Comparison of ENCODE assay signal across 7 cellular contexts in the genomic region with DNA sequence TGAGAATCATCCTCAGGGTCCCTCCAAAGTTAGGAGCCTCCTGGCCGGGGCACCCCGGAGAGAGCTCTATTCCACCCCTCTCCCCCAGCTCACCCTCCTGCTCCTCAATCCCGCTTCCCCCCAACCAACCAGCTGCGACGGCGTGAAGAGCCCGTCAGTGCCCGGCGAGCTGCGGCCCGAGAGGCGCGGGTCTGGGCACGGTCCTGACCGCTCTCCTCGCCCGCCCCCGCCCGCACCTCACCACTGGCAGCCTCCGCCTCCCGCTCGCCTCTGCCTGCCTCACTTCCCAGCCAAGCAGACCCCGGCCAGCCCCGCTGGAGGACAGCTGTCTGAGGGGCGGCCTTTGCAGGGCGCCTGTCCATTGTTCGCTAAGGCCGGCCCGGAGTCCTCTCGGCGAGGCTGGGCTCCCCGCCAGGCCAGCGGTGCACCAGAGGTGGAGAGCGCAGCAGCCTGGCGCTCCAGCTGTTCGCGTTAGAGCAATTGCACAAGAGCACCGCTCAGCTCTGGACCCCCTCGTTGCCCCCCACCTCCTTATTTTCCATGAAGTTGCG. TPM values are rescaled to one million over a fixed set of nuclear protein-coding genes. Genes with fewer than 3 reads are reported as not detected.
A peak's percentile ranks its signal among the peaks of the same experiment; 100 is the strongest.
DNase-seq lines count a peak whose midpoint lies in the region; ATAC-seq and TF ChIP-seq lines count a peak whose summit lies in the region.

No MANE protein-coding gene starts in this region.

- intact Hi-C loops in mammary epithelial cell (cut with micrococcal nuclease): no loop called here
- intact Hi-C loops in spleen (cut with DNase I; ENCODE audit: low total_unique reads): no loop called here

- CTCF ChIA-PET in mammary epithelial cell (lab: Charles Lee; ENCODE audit: low non-redundant PET): no interaction called here

- in situ Hi-C loops in mammary epithelial cell (cut with MboI; ENCODE audit: low sequenced_read_pairs in 2 of 2): no loop called here

- DNase-seq in GM12864 (ENCODE audit: low read depth) (no peak), NT2/D1 (ENCODE audit: low read depth, low spot score) (no peak), mammary epithelial cell (peak; percentile 9), islet precursor cell (peak; percentile 85), spleen (peak; percentile 80)

- H3K36me3 ChIP-seq in NT2/D1 (ENCODE audit: insufficient read depth, insufficient read length, low read length) (no peaks in the 10 kb centered on the region), mammary epithelial cell (ENCODE audit: insufficient read depth, low read length) (no peaks in the 10 kb centered on the region), spleen (no peaks in the 10 kb centered on the region)

- no peak for TF ChIP-seq POLR2A in spleen (IDR thresholded peaks at IDR 0.05)

- no peak overlapping the region for H3K27ac ChIP-seq in mammary epithelial cell (ENCODE audit: insufficient read depth, low read depth, low read length)
- peak overlapping the region in 5 of 8 donors; percentile 12 to 75 (median 64) for H3K27ac ChIP-seq in spleen

- peaks cover 49% of the 10 kb centered on the region for H3K27me3 ChIP-seq in NT2/D1 (ENCODE audit: insufficient read depth, insufficient read length)
- H3K27me3 ChIP-seq in mammary epithelial cell (ENCODE audit: insufficient read depth, low read length): peaks cover 47% of the 10 kb centered on the region
- peaks cover 0 to 76% (median 41%) of the 10 kb centered on the region in 7 donors for H3K27me3 ChIP-seq in spleen (replicated peaks in 1 of 7)

- BruUV-seq in mammary epithelial cell (replicated peaks; lab: Mats Ljungman, UMichigan): no TSS peak

- TF ChIP-seq CTCF in GM12864 (IDR thresholded peaks at IDR 0.05; ENCODE audit: low read depth, low read length, missing control alignments) (no peak), mammary epithelial cell (conservative IDR thresholded peaks at IDR 0.05 in 1 of 2, IDR thresholded peaks at IDR 0.05 in 1 of 2; ENCODE audit: extremely low read depth in 1 of 2, insufficient read depth in 1 of 2, low read depth in 1 of 2, low read length in 2 of 2) (no peak), spleen (IDR thresholded peaks at IDR 0.05 in 8 of 11, conservative IDR thresholded peaks at IDR 0.05 in 3 of 11) (no peak)

- H3K4me3 ChIP-seq in GM12864 (ENCODE audit: low read depth, low read length) (peak overlapping the region; percentile 48), NT2/D1 (ENCODE audit: insufficient read length, low read depth) (peak overlapping the region; percentile 72), mammary epithelial cell (replicated peaks in 1 of 3; ENCODE audit: insufficient read depth in 1 of 3, low read depth in 2 of 3, low read length in 3 of 3) (peak overlapping the region; percentile 52 to 57 (median 57)), spleen (peak overlapping the region; percentile 61 to 87 (median 72))

- H3K4me2 ChIP-seq in mammary epithelial cell (ENCODE audit: insufficient read depth, low read depth, low read length): peak overlapping the region; percentile 97

- H3K4me1 ChIP-seq in NT2/D1 (ENCODE audit: insufficient read depth, insufficient read length): no peaks in the 10 kb centered on the region
- H3K4me1 ChIP-seq in mammary epithelial cell (ENCODE audit: insufficient read depth, low read length): peaks cover 32% of the 10 kb centered on the region
- H3K4me1 ChIP-seq in spleen: peaks cover 11 to 72% (median 43%) of the 10 kb centered on the region in 6 donors

- ATAC-seq in HG03108 (IDR thresholded peaks at IDR 0.05; ENCODE audit: unreplicated experiment) (no peak), HG03571 (IDR thresholded peaks at IDR 0.05; ENCODE audit: unreplicated experiment) (no peak)

- H4K20me1 ChIP-seq in mammary epithelial cell (ENCODE audit: insufficient read depth, low read length): no peaks in the 10 kb centered on the region

- H3K9me3 ChIP-seq in NT2/D1 (ENCODE audit: insufficient read depth, low read length): no peaks in the 10 kb centered on the region
- no peaks in the 10 kb centered on the region for H3K9me3 ChIP-seq in mammary epithelial cell (replicated peaks; ENCODE audit: insufficient read depth, low read length)
- no peaks in the 10 kb centered on the region for H3K9me3 ChIP-seq in spleen

- 10% methylated on average over 31 of the region's 40 CpGs for WGBS in mammary epithelial cell (ENCODE audit: low coverage, missing lambda C conversion rate)
- WGBS in spleen, 5 donors: 2 to 3% (median 2%) methylated on average over 13 to 40 of the region's 40 CpGs

- dilution Hi-C loops in mammary epithelial cell (cut with HindIII; ENCODE audit: low sequenced_read_pairs): no loop called here

- peak overlapping the region; percentile 82 for H2AFZ ChIP-seq in mammary epithelial cell (ENCODE audit: low read depth, low read length)

- no peaks in the 10 kb centered on the region for H3K79me2 ChIP-seq in mammary epithelial cell (ENCODE audit: insufficient read depth, low read length)

- peak overlapping the region; percentile 64 for H3K9ac ChIP-seq in NT2/D1 (ENCODE audit: insufficient read length, low read depth)
- no peak overlapping the region for H3K9ac ChIP-seq in mammary epithelial cell (ENCODE audit: insufficient read depth, low read length)

RNA-seq across cellular contexts. Expression of a gene that starts 1.2 kb away (rescaled TPM):
- total RNA-seq in mammary epithelial cell: under 1 TPM; 0.14 to 0.33 TPM
- not detected for polyA plus RNA-seq in mammary epithelial cell
- not detected for polyA minus RNA-seq in mammary epithelial cell
- 1 to 10 TPM; 1.9 to 7.8 (median 6.9) TPM for total RNA-seq in spleen
- 1 to 10 TPM in 2 of 3 donors, under 1 TPM in 1; 0.87 to 1.6 (median 1.5) TPM for polyA plus RNA-seq in spleen

RNA-seq across cellular contexts. Expression of a gene that starts 31.8 kb away (rescaled TPM):
- total RNA-seq in mammary epithelial cell: 10 to 100 TPM in 1 of 2 donors, 1 to 10 TPM in 1; 7.5 to 10.6 TPM
- polyA plus RNA-seq in mammary epithelial cell: 10.3 TPM
- polyA minus RNA-seq in mammary epithelial cell: 27.0 TPM
- total RNA-seq in spleen: 10 to 100 TPM in 6 of 7 donors, 1 to 10 TPM in 1; 9.8 to 16.6 (median 13.3) TPM
- polyA plus RNA-seq in spleen: 1 to 10 TPM; 4.3 to 7.4 (median 6.3) TPM

Comparison
In these comparisons a context has a peak if more than half of its experiments do, and no peak if none do; other contexts are left out.
1. DNase-seq: peak in mammary epithelial cell (single experiment), islet precursor cell (single experiment) and spleen (single experiment); none in GM12864 (single experiment) and NT2/D1 (single experiment).
2. Peak in every context shown above with its lines, with median percentiles within 50 percentile points of each other: H3K4me3 ChIP-seq.